In genomic region chr7:152464312-152465117, GRCh38 we compare ENCODE assay signal across 1 cellular context.
TF ChIP-seq lines count a peak whose summit lies in the region.

No MANE protein-coding gene starts in this region.

TF ChIP-seq in HEK293, 187 proteins besides CTCF, POLR2A, EP300 and RAD21 (continued from another document and continues in another):
- TF ChIP-seq ZNF639 (tag by site-specific recombination; IDR thresholded peaks at IDR 0.05) = no peak
- peak; percentile 97 for TF ChIP-seq ZNF561 (tag by site-specific recombination; IDR thresholded peaks at IDR 0.05; ENCODE audit: borderline replicate concordance)
- no peak for TF ChIP-seq ZNF571 (tag by site-specific recombination; IDR thresholded peaks at IDR 0.05)
- peak; percentile 52; the same call in 1 of the 2 replicates for TF ChIP-seq ZBTB8A (tag by site-specific recombination; IDR thresholded peaks at IDR 0.05)
- TF ChIP-seq ZEB2 (tag by site-specific recombination; IDR thresholded peaks at IDR 0.05) = peak; percentile 92; the same call in 1 of the 2 replicates
- no peak for TF ChIP-seq ZNF223 (tag by site-specific recombination; IDR thresholded peaks at IDR 0.05)
- TF ChIP-seq ZNF221 (tag by site-specific recombination; IDR thresholded peaks at IDR 0.05; ENCODE audit: borderline replicate concordance) = no peak
- no peak for TF ChIP-seq ZNF580 (tag by site-specific recombination; IDR thresholded peaks at IDR 0.05)
- TF ChIP-seq ZNF792 (tag by site-specific recombination; IDR thresholded peaks at IDR 0.05) = no peak
- TF ChIP-seq ZNF645 (tag by site-specific recombination; IDR thresholded peaks at IDR 0.05) = no peak
- TF ChIP-seq SP7 (tag by site-specific recombination; IDR thresholded peaks at IDR 0.05) = peak; percentile 67; the same call in 1 of the 2 replicates
- TF ChIP-seq SALL2 (tag by site-specific recombination; IDR thresholded peaks at IDR 0.05; ENCODE audit: borderline replicate concordance) = no peak
- peak; percentile 92 for TF ChIP-seq ZFHX2 (tag by site-specific recombination; conservative IDR thresholded peaks at IDR 0.05)
- TF ChIP-seq ZNF239 (tag by site-specific recombination; IDR thresholded peaks at IDR 0.05) = 0 out of 2 replicates have a peak, but pooled peaks have one; percentile 29
- no peak for TF ChIP-seq ZNF830 (tag by site-specific recombination; IDR thresholded peaks at IDR 0.05; ENCODE audit: low read depth)
- TF ChIP-seq ZSCAN4 (tag by site-specific recombination; IDR thresholded peaks at IDR 0.05) = peak; percentile 20; the same call in 1 of the 2 replicates
- 0 out of 2 replicates have a peak, but pooled peaks have one; percentile 39 for TF ChIP-seq KLF9 (tag by site-specific recombination; IDR thresholded peaks at IDR 0.05; ENCODE audit: low read depth)
- TF ChIP-seq ZBTB49 (tag by site-specific recombination; IDR thresholded peaks at IDR 0.05; ENCODE audit: low read depth) = no peak
- TF ChIP-seq ZXDB (tag by site-specific recombination; IDR thresholded peaks at IDR 0.05) = peak; percentile 72
- TF ChIP-seq ZIC2 (tag by site-specific recombination; IDR thresholded peaks at IDR 0.05) = peak; percentile 78
- TF ChIP-seq REPIN1 (tag by site-specific recombination; IDR thresholded peaks at IDR 0.05; ENCODE audit: low read depth) = no peak
- TF ChIP-seq PATZ1 (tag by site-specific recombination; IDR thresholded peaks at IDR 0.05) = no peak
- no peak for TF ChIP-seq ZNF654 (tag by site-specific recombination; IDR thresholded peaks at IDR 0.05; ENCODE audit: low read depth)
- no peak for TF ChIP-seq BCL6B (tag by site-specific recombination; IDR thresholded peaks at IDR 0.05)
- TF ChIP-seq ZNF16 (tag by site-specific recombination; IDR thresholded peaks at IDR 0.05; ENCODE audit: low read depth) = no peak
- no peak for TF ChIP-seq ZNF394 (tag by site-specific recombination; IDR thresholded peaks at IDR 0.05; ENCODE audit: borderline replicate concordance)
- no peak for TF ChIP-seq AEBP2 (tag by site-specific recombination; IDR thresholded peaks at IDR 0.05; ENCODE audit: borderline replicate concordance)
- no peak for TF ChIP-seq ZNF214 (tag by site-specific recombination; IDR thresholded peaks at IDR 0.05; ENCODE audit: borderline replicate concordance)
- no peak for TF ChIP-seq TRIM28 (IDR thresholded peaks at IDR 0.05; ENCODE audit: borderline replicate concordance, low read length)
- TF ChIP-seq ZNF391 (tag by site-specific recombination; IDR thresholded peaks at IDR 0.05; ENCODE audit: borderline replicate concordance, low read depth) = peak; percentile 86
- TF ChIP-seq ZNF362 (tag by site-specific recombination; IDR thresholded peaks at IDR 0.05) = no peak
- no peak for TF ChIP-seq OVOL3 (tag by site-specific recombination; IDR thresholded peaks at IDR 0.05)
- no peak for TF ChIP-seq ZNF626 (tag by site-specific recombination; IDR thresholded peaks at IDR 0.05)
- TF ChIP-seq ZNF274 (IDR thresholded peaks at IDR 0.05; ENCODE audit: low read length) = no peak
- no peak for TF ChIP-seq ZNF274 (tag by site-specific recombination; IDR thresholded peaks at IDR 0.05; ENCODE audit: borderline replicate concordance)
- no peak; the same call in 1 of the 2 replicates for TF ChIP-seq ZNF184 (tag by site-specific recombination; IDR thresholded peaks at IDR 0.05)
- TF ChIP-seq ZNF37A (tag by site-specific recombination; IDR thresholded peaks at IDR 0.05) = no peak
- TF ChIP-seq ZBTB17 (tag by site-specific recombination; IDR thresholded peaks at IDR 0.05) = peak; percentile 79
- peak; percentile 89 for TF ChIP-seq ZNF335 (tag by site-specific recombination; conservative IDR thresholded peaks at IDR 0.05)
- TF ChIP-seq ZBTB10 (tag by site-specific recombination; IDR thresholded peaks at IDR 0.05) = no peak
- peak; percentile 58 for TF ChIP-seq ZNF449 (tag by site-specific recombination; IDR thresholded peaks at IDR 0.05)
- TF ChIP-seq SP2 (tag by site-specific recombination; IDR thresholded peaks at IDR 0.05) = no peak
- peak; percentile 70; the same call in 1 of the 2 replicates for TF ChIP-seq GLIS2 (tag by site-specific recombination; IDR thresholded peaks at IDR 0.05)
- TF ChIP-seq ZBTB1 (tag by site-specific recombination; IDR thresholded peaks at IDR 0.05) = no peak
- 0 out of 2 replicates have a peak, but pooled peaks have one; percentile 12 for TF ChIP-seq ZNF266 (tag by site-specific recombination; IDR thresholded peaks at IDR 0.05; ENCODE audit: low read depth)
- TF ChIP-seq SCRT1 (tag by site-specific recombination; IDR thresholded peaks at IDR 0.05; ENCODE audit: borderline replicate concordance) = 0 out of 2 replicates have a peak, but pooled peaks have one; percentile 35
- no peak for TF ChIP-seq TCF7L2 (IDR thresholded peaks at IDR 0.05; ENCODE audit: borderline replicate concordance, low read depth, low read length)
- TF ChIP-seq SCRT2 (tag by site-specific recombination; IDR thresholded peaks at IDR 0.05) = peak; percentile 74
